In genomic region chr10:14820010-14820774, GRCh38 we compare ENCODE assay signal across 1 cellular context.
TF ChIP-seq lines count a peak whose summit lies in the region.

No MANE protein-coding gene starts in this region.

TF ChIP-seq in A549, 52 proteins besides CTCF, POLR2A, EP300 and RAD21 (continued from another document):
- TF ChIP-seq, protein P1, sequence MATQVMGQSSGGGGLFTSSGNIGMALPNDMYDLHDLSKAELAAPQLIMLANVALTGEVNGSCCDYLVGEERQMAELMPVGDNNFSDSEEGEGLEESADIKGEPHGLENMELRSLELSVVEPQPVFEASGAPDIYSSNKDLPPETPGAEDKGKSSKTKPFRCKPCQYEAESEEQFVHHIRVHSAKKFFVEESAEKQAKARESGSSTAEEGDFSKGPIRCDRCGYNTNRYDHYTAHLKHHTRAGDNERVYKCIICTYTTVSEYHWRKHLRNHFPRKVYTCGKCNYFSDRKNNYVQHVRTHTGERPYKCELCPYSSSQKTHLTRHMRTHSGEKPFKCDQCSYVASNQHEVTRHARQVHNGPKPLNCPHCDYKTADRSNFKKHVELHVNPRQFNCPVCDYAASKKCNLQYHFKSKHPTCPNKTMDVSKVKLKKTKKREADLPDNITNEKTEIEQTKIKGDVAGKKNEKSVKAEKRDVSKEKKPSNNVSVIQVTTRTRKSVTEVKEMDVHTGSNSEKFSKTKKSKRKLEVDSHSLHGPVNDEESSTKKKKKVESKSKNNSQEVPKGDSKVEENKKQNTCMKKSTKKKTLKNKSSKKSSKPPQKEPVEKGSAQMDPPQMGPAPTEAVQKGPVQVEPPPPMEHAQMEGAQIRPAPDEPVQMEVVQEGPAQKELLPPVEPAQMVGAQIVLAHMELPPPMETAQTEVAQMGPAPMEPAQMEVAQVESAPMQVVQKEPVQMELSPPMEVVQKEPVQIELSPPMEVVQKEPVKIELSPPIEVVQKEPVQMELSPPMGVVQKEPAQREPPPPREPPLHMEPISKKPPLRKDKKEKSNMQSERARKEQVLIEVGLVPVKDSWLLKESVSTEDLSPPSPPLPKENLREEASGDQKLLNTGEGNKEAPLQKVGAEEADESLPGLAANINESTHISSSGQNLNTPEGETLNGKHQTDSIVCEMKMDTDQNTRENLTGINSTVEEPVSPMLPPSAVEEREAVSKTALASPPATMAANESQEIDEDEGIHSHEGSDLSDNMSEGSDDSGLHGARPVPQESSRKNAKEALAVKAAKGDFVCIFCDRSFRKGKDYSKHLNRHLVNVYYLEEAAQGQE (IDR thresholded peaks at IDR 0.05), result no peak
- TF ChIP-seq FOSB (CRISPR knock-in tag; IDR thresholded peaks at IDR 0.05) (no peak), CEBPB (IDR thresholded peaks at IDR 0.05) (peak in 1 of 2 experiments; percentile 61; a peak in 2 of 4 replicates), CHD2 (IDR thresholded peaks at IDR 0.05; ENCODE audit: low read length, partially characterized antibody) (no peak), NPAS2 (CRISPR knock-in tag; IDR thresholded peaks at IDR 0.05; ENCODE audit: borderline replicate concordance) (no peak), KDM5A (IDR thresholded peaks at IDR 0.05) (no peak), PBX3 (IDR thresholded peaks at IDR 0.05) (no peak), JUNB (IDR thresholded peaks at IDR 0.05) (peak; percentile 79), HES2 (IDR thresholded peaks at IDR 0.05) (no peak), MAFK (IDR thresholded peaks at IDR 0.05; ENCODE audit: partially characterized antibody) (no peak), MAZ (IDR thresholded peaks at IDR 0.05; ENCODE audit: borderline replicate concordance, low read depth, low read length) (no peak), ZC3H11A (IDR thresholded peaks at IDR 0.05) (no peak), POLR2AphosphoS2 (conservative IDR thresholded peaks at IDR 0.05; ENCODE audit: low read length) (no peak), FOSL2 (IDR thresholded peaks at IDR 0.05) (peak; percentile 63), FOSL2 (CRISPR knock-in tag; IDR thresholded peaks at IDR 0.05) (peak; percentile 88), SMC3 (IDR thresholded peaks at IDR 0.05) (peak; percentile 55), HEYL (CRISPR knock-in tag; IDR thresholded peaks at IDR 0.05) (no peak), BHLHE40 (IDR thresholded peaks at IDR 0.05; ENCODE audit: low read depth, low read length) (no peak), BCL3 (IDR thresholded peaks at IDR 0.05) (no peak), RARB (CRISPR knock-in tag; IDR thresholded peaks at IDR 0.05) (no peak), ZFP36 (IDR thresholded peaks at IDR 0.05; ENCODE audit: borderline replicate concordance, partially characterized antibody) (no peak), TP53 (CRISPR knock-in tag; IDR thresholded peaks at IDR 0.05) (no peak), PHF8 (IDR thresholded peaks at IDR 0.05; ENCODE audit: borderline replicate concordance, low read depth) (no peak), CBX2 (IDR thresholded peaks at IDR 0.05; ENCODE audit: borderline replicate concordance, low read depth) (no peak), HOXB13 (CRISPR knock-in tag; IDR thresholded peaks at IDR 0.05; ENCODE audit: low read depth) (no peak; the same call in 1 of the 2 replicates), EHF (CRISPR knock-in tag; IDR thresholded peaks at IDR 0.05) (no peak), ZNF302 (CRISPR knock-in tag; IDR thresholded peaks at IDR 0.05) (no peak), TFCP2L1 (CRISPR knock-in tag; IDR thresholded peaks at IDR 0.05) (no peak), ZSCAN20 (CRISPR knock-in tag; IDR thresholded peaks at IDR 0.05) (no peak), JUN (IDR thresholded peaks at IDR 0.05) (peak; percentile 66 to 70; a peak in 3 of 5 replicates), FOXS1 (CRISPR knock-in tag; IDR thresholded peaks at IDR 0.05) (no peak), NR3C1 (IDR thresholded peaks at IDR 0.05) (no peak), HDAC2 (IDR thresholded peaks at IDR 0.05) (no peak), USF2 (IDR thresholded peaks at IDR 0.05) (no peak), RFX5 (IDR thresholded peaks at IDR 0.05) (peak; percentile 78), MYC (IDR thresholded peaks at IDR 0.05; ENCODE audit: borderline replicate concordance, low read length) (no peak), RCOR1 (IDR thresholded peaks at IDR 0.05; ENCODE audit: low read depth, low read length) (no peak)
TF ChIP-seq in A549: peak in this region for 7.
